10 cellular contexts compared by ENCODE assay signal in genomic region chr12:41888285-41888684, GRCh38.
ATAC-seq and TF ChIP-seq lines count a peak whose summit lies in the region.
"Had no signal": no experiment of that assay in that cellular context is flagged by ENCODE, and none has a peak within 500 bp of the region (broad histone marks: within the 10 kb centered on the region; RNA-seq: fewer than 3 reads in every experiment).

No MANE protein-coding gene starts in this region.

- no peaks in the 10 kb centered on the region for H3K36me3 ChIP-seq in neural cell (ENCODE audit: insufficient read depth, low read length)
- H3K36me3 ChIP-seq: BE2C; BLaER1; BLaER1 treated with 17β-estradiol and CSF1 and Interleukin-3, amounts not matched to agents 10 nM and 100 nM had no signal

- no peaks in the 10 kb centered on the region for H3K27me3 ChIP-seq in neural cell (ENCODE audit: insufficient read depth, low read depth, low read length)
- H3K27me3 ChIP-seq: BE2C; BLaER1; BLaER1 treated with 17β-estradiol and CSF1 and Interleukin-3, amounts not matched to agents 10 nM and 100 nM had no signal

- H3K27ac ChIP-seq in neural cell (ENCODE audit: low read length): peak overlapping the region; percentile 37
- H3K27ac ChIP-seq: 22Rv1; A549; BLaER1; BLaER1 treated with 17β-estradiol and CSF1 and Interleukin-3, amounts not matched to agents 10 nM and 100 nM; C4-2B had no signal

- no peak overlapping the region for H3K9ac ChIP-seq in neural cell (ENCODE audit: low read length)
- H3K9ac ChIP-seq: BLaER1; BLaER1 treated with 17β-estradiol and CSF1 and Interleukin-3, amounts not matched to agents 10 nM and 100 nM had no signal

- H3K4me2 ChIP-seq in neural cell (ENCODE audit: low read length): no peak overlapping the region
- H3K4me2 ChIP-seq: A549; BLaER1; BLaER1 treated with 17β-estradiol and CSF1 and Interleukin-3, amounts not matched to agents 10 nM and 100 nM had no signal

- no peaks in the 10 kb centered on the region for H3K9me2 ChIP-seq in neural cell (ENCODE audit: insufficient read depth, low read length)

- H4K20me1 ChIP-seq in neural cell (ENCODE audit: insufficient read depth): no peaks in the 10 kb centered on the region
- H4K20me1 ChIP-seq: BLaER1; BLaER1 treated with 17β-estradiol and CSF1 and Interleukin-3, amounts not matched to agents 10 nM and 100 nM had no signal

- H3K79me2 ChIP-seq in neural cell (replicated peaks; ENCODE audit: insufficient read depth, low read length): no peaks in the 10 kb centered on the region

- ATAC-seq in HG02571 (IDR thresholded peaks at IDR 0.05; ENCODE audit: unreplicated experiment): no peak
- ATAC-seq: A549; CD8-positive, alpha-beta T cell had no signal

- H2AFZ ChIP-seq in neural cell (ENCODE audit: low read depth, low read length): no peak overlapping the region

- no peaks in the 10 kb centered on the region for H3K9me3 ChIP-seq in neural cell (ENCODE audit: low read length)
- H3K9me3 ChIP-seq: A549; BE2C; BLaER1; BLaER1 treated with 17β-estradiol and CSF1 and Interleukin-3, amounts not matched to agents 10 nM and 100 nM; Caco-2 had no signal

- no peaks in the 10 kb centered on the region for H3F3A ChIP-seq in neural cell (ENCODE audit: insufficient read depth, low read length, poor library complexity, severe bottlenecking)

- TF ChIP-seq EP300 in neural cell (conservative IDR thresholded peaks at IDR 0.05; ENCODE audit: poor library complexity, severe bottlenecking): peak; percentile 86

- TF ChIP-seq CTCF in neural cell (IDR thresholded peaks at IDR 0.05; ENCODE audit: poor library complexity, severe bottlenecking): no peak

- TF ChIP-seq RAD21 in neural cell (conservative IDR thresholded peaks at IDR 0.05): no peak

- H3K4me3 ChIP-seq in neural cell (ENCODE audit: low read length): no peak overlapping the region
- H3K4me3 ChIP-seq: A549; BLaER1; BLaER1 treated with 17β-estradiol and CSF1 and Interleukin-3, amounts not matched to agents 10 nM and 100 nM had no signal

TF ChIP-seq in neural cell, 6 proteins besides CTCF, POLR2A, EP300 and RAD21:
- TF ChIP-seq POLR2AphosphoS5 (IDR thresholded peaks at IDR 0.05): peak; percentile 58
- peak; percentile 53 for TF ChIP-seq REST (IDR thresholded peaks at IDR 0.05; ENCODE audit: borderline replicate concordance)
- TF ChIP-seq MXI1 (conservative IDR thresholded peaks at IDR 0.05; ENCODE audit: poor library complexity, severe bottlenecking): no peak
- TF ChIP-seq TAF1 (IDR thresholded peaks at IDR 0.05; ENCODE audit: low read depth): no peak
